In genomic region chr16:794091-794842, GRCh38 we compare ENCODE assay signal across 1 cellular context.
A peak's percentile ranks its signal among the peaks of the same experiment; 100 is the strongest.
TF ChIP-seq lines count a peak whose summit lies in the region.

No MANE protein-coding gene starts in this region.

TF ChIP-seq in HepG2, 621 proteins besides CTCF, POLR2A, EP300 and RAD21:
- TF ChIP-seq ZNF275 (CRISPR knock-in tag; IDR thresholded peaks at IDR 0.05; ENCODE audit: borderline replicate concordance) (no peak), AGO2 (optimal IDR thresholded peaks at IDR 0.05; ENCODE audit: low read depth, low read length) (peak; percentile 36)
